8 cellular contexts compared by ENCODE assay signal in the genomic region with DNA sequence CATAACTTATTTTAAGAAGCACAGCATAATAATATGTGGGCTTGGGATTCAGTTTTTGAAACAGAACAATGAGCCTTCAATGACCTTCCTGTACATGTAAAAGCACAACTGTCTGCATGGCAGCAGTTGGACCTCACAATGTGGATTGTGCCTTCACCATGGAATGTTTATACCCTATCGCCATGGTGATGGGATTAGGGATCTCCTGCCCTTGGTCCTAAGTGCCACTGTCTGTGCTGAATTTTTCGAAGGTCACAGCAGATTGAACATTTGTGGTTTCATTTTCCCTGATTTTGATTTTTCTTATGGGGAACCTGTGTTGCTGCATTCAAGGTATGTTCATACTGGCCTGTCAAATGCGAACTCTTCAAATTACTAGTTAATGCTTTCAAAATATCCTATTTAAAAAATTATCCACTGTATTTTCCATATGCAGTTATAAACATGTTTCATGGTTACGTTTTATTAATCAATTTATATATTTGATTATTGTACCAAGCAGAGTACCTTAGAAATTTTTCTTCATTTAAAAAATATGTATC.
A peak's percentile ranks its signal among the peaks of the same experiment; 100 is the strongest.
DNase-seq lines count a peak whose midpoint lies in the region; ATAC-seq and TF ChIP-seq lines count a peak whose summit lies in the region.
"Not testable (repeated sequence)": the region's sequence is repeated elsewhere in the genome, so short reads cannot be mapped to it uniquely, and the experiment has no call there.

No MANE protein-coding gene starts in this region.

- not testable (repeated sequence) for H3K4me3 Mint-ChIP-seq in activated CD8-positive, alpha-beta memory T cell treated with anti-CD3 and anti-CD28 coated beads, Interleukin-2, amount 10 ng/mL, durations not matched to agents 7 days and 5 days; endodermal cell

- not testable (repeated sequence) for H3K36me3 ChIP-seq in endodermal cell (ENCODE audit: control insufficient read depth, insufficient read depth, low read length); sigmoid colon

- intact Hi-C loops in sigmoid colon (cut with DNase I): not testable (repeated sequence)

- peak overlapping the region; percentile 70 for H3K4me3 ChIP-seq in endodermal cell (ENCODE audit: low read length)
- H3K4me3 ChIP-seq in sigmoid colon: not testable (repeated sequence)

- TF ChIP-seq EP300 in sigmoid colon (IDR thresholded peaks at IDR 0.05): not testable (repeated sequence)

- peak; percentile 13 for DNase-seq in RPMI7951 (ENCODE audit: low read depth)
- peak; percentile 40 for DNase-seq in activated CD8-positive, alpha-beta memory T cell treated with anti-CD3 and anti-CD28 coated beads, Interleukin-2, amount 10 ng/mL, durations not matched to agents 7 days and 5 days
- DNase-seq in endodermal cell: peak; percentile 33
- peak; percentile 30 for DNase-seq in left lobe of liver (ENCODE audit: low spot score)
- peak; percentile 53 for DNase-seq in sigmoid colon

- CTCF ChIA-PET in activated CD8-positive, alpha-beta memory T cell treated with anti-CD3 and anti-CD28 coated beads, Interleukin-2, amount 10 ng/mL, durations not matched to agents 7 days and 5 days (lab: Charles Lee): not testable (repeated sequence)

- not testable (repeated sequence) for TF ChIP-seq POLR2A in sigmoid colon (IDR thresholded peaks at IDR 0.05)

- 64 to 76% methylated on average over 4 of the region's 4 CpGs for WGBS in endodermal cell (ENCODE audit: insufficient coverage in 1 of 2, insufficient read length in 1 of 2), 2 experiments
- 63 to 66% methylated on average over 4 of the region's 4 CpGs for WGBS in sigmoid colon, 2 donors

- H3K4me1 Mint-ChIP-seq in activated CD8-positive, alpha-beta memory T cell treated with anti-CD3 and anti-CD28 coated beads, Interleukin-2, amount 10 ng/mL, durations not matched to agents 7 days and 5 days; endodermal cell: not testable (repeated sequence)

- not testable (repeated sequence) for H3K27me3 Mint-ChIP-seq in activated CD8-positive, alpha-beta memory T cell treated with anti-CD3 and anti-CD28 coated beads, Interleukin-2, amount 10 ng/mL, durations not matched to agents 7 days and 5 days; endodermal cell (ENCODE audit: insufficient read depth)

- peaks cover 11% of the 10 kb centered on the region for H3K9me3 Mint-ChIP-seq in activated CD8-positive, alpha-beta memory T cell treated with anti-CD3 and anti-CD28 coated beads, Interleukin-2, amount 10 ng/mL, durations not matched to agents 7 days and 5 days (ENCODE audit: low read depth)
- H3K9me3 Mint-ChIP-seq in endodermal cell: peaks cover 20% of the 10 kb centered on the region

- ATAC-seq in GM19035 (IDR thresholded peaks at IDR 0.05; ENCODE audit: unreplicated experiment): peak; percentile 34
- peak; percentile 32 for ATAC-seq in HG02642 (IDR thresholded peaks at IDR 0.05; ENCODE audit: poor library complexity, unreplicated experiment)
- ATAC-seq in HG03457 (IDR thresholded peaks at IDR 0.05; ENCODE audit: unreplicated experiment): peak; percentile 30
- not testable (repeated sequence) for ATAC-seq in activated CD8-positive, alpha-beta memory T cell treated with anti-CD3 and anti-CD28 coated beads, Interleukin-2, amount 10 ng/mL, durations not matched to agents 7 days and 5 days; left lobe of liver

- not testable (repeated sequence) for H3K4me1 ChIP-seq in endodermal cell (ENCODE audit: control insufficient read depth, insufficient read depth, low read length); sigmoid colon

- not testable (repeated sequence) for H3K9ac ChIP-seq in endodermal cell (ENCODE audit: extremely low read depth, low read length, poor library complexity, severe bottlenecking)

- not testable (repeated sequence) for H3K36me3 Mint-ChIP-seq in activated CD8-positive, alpha-beta memory T cell treated with anti-CD3 and anti-CD28 coated beads, Interleukin-2, amount 10 ng/mL, durations not matched to agents 7 days and 5 days; endodermal cell (ENCODE audit: low read depth)

- H3K27me3 ChIP-seq in endodermal cell (ENCODE audit: control insufficient read depth, insufficient read depth, low read length, poor library complexity, severe bottlenecking); sigmoid colon: not testable (repeated sequence)

- H3K27ac ChIP-seq in endodermal cell (ENCODE audit: low read depth, low read length); sigmoid colon: not testable (repeated sequence)

- H3K9me3 ChIP-seq in endodermal cell (ENCODE audit: control insufficient read depth, low read length): peaks cover 18% of the 10 kb centered on the region
- not testable (repeated sequence) for H3K9me3 ChIP-seq in sigmoid colon

- not testable (repeated sequence) for H3K27ac Mint-ChIP-seq in activated CD8-positive, alpha-beta memory T cell treated with anti-CD3 and anti-CD28 coated beads, Interleukin-2, amount 10 ng/mL, durations not matched to agents 7 days and 5 days; endodermal cell

- TF ChIP-seq CTCF in endodermal cell (conservative IDR thresholded peaks at IDR 0.05); sigmoid colon (IDR thresholded peaks at IDR 0.05): not testable (repeated sequence)
